9 cellular contexts compared by ENCODE assay signal in the genomic region with DNA sequence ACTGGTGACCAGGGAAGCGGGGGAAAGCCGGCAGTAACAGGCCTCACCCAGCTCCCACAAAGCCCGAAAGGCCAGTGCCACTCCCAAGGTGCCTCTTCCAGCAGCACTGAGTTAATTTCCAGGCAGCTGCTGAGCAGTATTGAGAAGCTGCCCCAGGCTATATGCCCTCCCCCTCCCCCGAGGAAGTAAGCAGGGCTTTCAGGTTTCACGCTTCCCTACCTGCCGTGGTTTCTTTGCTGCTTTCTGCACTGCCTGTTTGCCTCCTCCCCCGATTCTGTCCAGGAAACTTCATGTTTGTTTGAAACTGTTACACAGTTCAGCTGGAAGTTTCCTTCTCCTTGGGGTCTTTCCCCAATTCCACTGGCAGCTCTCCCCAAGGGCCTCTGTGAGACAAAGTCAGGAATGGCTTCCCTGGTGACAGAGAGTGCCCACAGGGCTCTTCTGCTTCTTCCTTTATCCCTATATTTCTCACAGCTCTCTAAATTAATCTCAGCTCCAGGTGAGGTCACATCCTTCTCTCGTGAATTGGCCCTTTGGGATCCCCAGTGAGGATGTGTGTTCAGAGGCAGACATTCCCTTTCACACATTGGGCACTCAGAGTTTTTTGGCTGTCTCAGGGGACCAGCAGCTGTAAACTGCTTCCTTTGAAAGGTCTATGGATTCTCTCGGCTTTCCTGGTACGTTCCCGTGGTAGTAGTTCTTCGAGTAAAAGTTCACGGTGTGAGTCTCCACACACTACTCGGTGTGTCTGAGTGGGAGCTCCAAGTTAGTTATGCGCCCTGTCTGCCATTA. TPM values are rescaled to one million over a fixed set of nuclear protein-coding genes. Genes with fewer than 3 reads are reported as not detected.
DNase-seq lines count a peak whose midpoint lies in the region; ATAC-seq and TF ChIP-seq lines count a peak whose summit lies in the region.
"Had no signal": no experiment of that assay in that cellular context is flagged by ENCODE, and none has a peak within 500 bp of the region (broad histone marks: within the 10 kb centered on the region; RNA-seq: fewer than 3 reads in every experiment).

No MANE protein-coding gene starts in this region.

- TF ChIP-seq CTCF in GM12875 (IDR thresholded peaks at IDR 0.05; ENCODE audit: borderline replicate concordance, insufficient read depth, low read depth, low read length) (no peak), lower lobe of right lung (IDR thresholded peaks at IDR 0.05) (no peak), sigmoid colon (IDR thresholded peaks at IDR 0.05) (no peak), osteoblast (IDR thresholded peaks at IDR 0.05; ENCODE audit: extremely low read depth, low read depth, low read length) (no peak)

- peak; percentile 47 for DNase-seq in KBM-7
- peak; percentile 34 to 50 for DNase-seq in activated T-cell treated with anti-CD3 and anti-CD28 coated beads, Interleukin-2, amount 50 U/mL, for 72 hours
- peak; percentile 53 for DNase-seq in lower lobe of right lung
- no peak for DNase-seq in cerebellum (ENCODE audit: low spot score)
- DNase-seq in sigmoid colon: no peak
- no peak for DNase-seq in osteoblast (ENCODE audit: insufficient read length, low spot score, missing footprints)
- DNase-seq: IMR-90 had no signal

- WGBS in sigmoid colon, 2 donors: 45 to 58% methylated on average over 15 of the region's 15 CpGs

- H3K9me3 Mint-ChIP-seq in activated T-cell treated with anti-CD3 and anti-CD28 coated beads, Interleukin-2, amount 50 U/mL, for 72 hours: peaks cover 1 to 5% of the 10 kb centered on the region in 2 donors

- no peak for TF ChIP-seq POLR2A in sigmoid colon (IDR thresholded peaks at IDR 0.05)

- H3K27ac ChIP-seq in lower lobe of right lung (no peak overlapping the region), sigmoid colon (no peak overlapping the region), osteoblast (ENCODE audit: low read depth, low read length) (no peak overlapping the region)

- H3K27me3 ChIP-seq in lower lobe of right lung (ENCODE audit: low read depth) (no peaks in the 10 kb centered on the region), sigmoid colon (no peaks in the 10 kb centered on the region), osteoblast (ENCODE audit: insufficient read depth, low read length) (no peaks in the 10 kb centered on the region)

- H3K4me3 Mint-ChIP-seq in activated T-cell treated with anti-CD3 and anti-CD28 coated beads, Interleukin-2, amount 50 U/mL, for 72 hours: peak overlapping the region; percentile 75 to 79

- H4K20me1 ChIP-seq in osteoblast (ENCODE audit: insufficient read depth, low read length): peaks cover 37% of the 10 kb centered on the region

- H2AFZ ChIP-seq in osteoblast (ENCODE audit: low read length): no peak overlapping the region

- H3K9me3 ChIP-seq in lower lobe of right lung (no peaks in the 10 kb centered on the region), sigmoid colon (peaks cover 0 to 3% (median under 1%) of the 10 kb centered on the region in 4 donors), osteoblast (ENCODE audit: low read depth, low read length) (no peaks in the 10 kb centered on the region)

- no peaks in the 10 kb centered on the region for H3K27me3 Mint-ChIP-seq in activated T-cell treated with anti-CD3 and anti-CD28 coated beads, Interleukin-2, amount 50 U/mL, for 72 hours (ENCODE audit: low read depth)

- intact Hi-C loops in lower lobe of right lung (cut with DNase I) (no loop called here), sigmoid colon (cut with DNase I) (no loop called here)

- H3K4me1 ChIP-seq in lower lobe of right lung (peaks cover 17% of the 10 kb centered on the region), sigmoid colon (no peaks in the 10 kb centered on the region), osteoblast (ENCODE audit: insufficient read depth, low read length) (no peaks in the 10 kb centered on the region)

- no peak overlapping the region for H3K4me2 ChIP-seq in osteoblast (ENCODE audit: insufficient read depth, low read length)

- H3K79me2 ChIP-seq in osteoblast (ENCODE audit: insufficient read depth, low read length): peaks cover 89% of the 10 kb centered on the region

- H3K36me3 ChIP-seq in lower lobe of right lung (no peaks in the 10 kb centered on the region), sigmoid colon (no peaks in the 10 kb centered on the region), osteoblast (ENCODE audit: insufficient read depth, low read length) (no peaks in the 10 kb centered on the region)

- H3K4me1 Mint-ChIP-seq in activated T-cell treated with anti-CD3 and anti-CD28 coated beads, Interleukin-2, amount 50 U/mL, for 72 hours (ENCODE audit: low read depth): peaks cover 71% of the 10 kb centered on the region

- in situ Hi-C loops in KBM-7 (cut with MboI; ENCODE audit: low pct_unique_long_range_greater_than_20kb, low sequenced_read_pairs): no loop called here

- peak; percentile 99 for ATAC-seq in GM21576 (IDR thresholded peaks at IDR 0.05; ENCODE audit: unreplicated experiment)
- ATAC-seq in activated T-cell treated with anti-CD3 and anti-CD28 coated beads, Interleukin-2, amount 50 U/mL, for 72 hours (replicated peaks in 1 of 2): peak; percentile 83 to 86
- peak; percentile 77 to 79 for ATAC-seq in lower lobe of right lung

- H3K4me3 ChIP-seq in GM12875 (ENCODE audit: low read depth, low read length) (peak overlapping the region; percentile 12), lower lobe of right lung (no peak overlapping the region), sigmoid colon (no peak overlapping the region), osteoblast (ENCODE audit: insufficient read depth, low read length) (no peak overlapping the region)

- TF ChIP-seq EP300 in sigmoid colon (IDR thresholded peaks at IDR 0.05): no peak

- H3K36me3 Mint-ChIP-seq in activated T-cell treated with anti-CD3 and anti-CD28 coated beads, Interleukin-2, amount 50 U/mL, for 72 hours (ENCODE audit: insufficient read depth in 2 of 2): peaks cover 7 to 21% of the 10 kb centered on the region in 2 donors

- H3K27ac Mint-ChIP-seq in activated T-cell treated with anti-CD3 and anti-CD28 coated beads, Interleukin-2, amount 50 U/mL, for 72 hours: peak overlapping the region; percentile 85

RNA-seq across cellular contexts. Expression of a gene that starts 19.4 kb away (rescaled TPM):
- total RNA-seq in activated T-cell treated with anti-CD3 and anti-CD28 coated beads, Interleukin-2, amount 50 U/mL, for 72 hours: 10 to 100 TPM; 31.0 to 31.8 TPM
- 39.0 TPM for total RNA-seq in lower lobe of right lung
- total RNA-seq in cerebellum: 34.8 TPM
- 10 to 100 TPM in 3 of 4 donors, 1 to 10 TPM in 1; 10.0 to 19.8 (median 12.6) TPM for total RNA-seq in sigmoid colon
- 10 to 100 TPM in 1 of 3 donors, 1 to 10 TPM in 2; 4.8 to 11.6 (median 5.8) TPM for polyA plus RNA-seq in sigmoid colon
- total RNA-seq in osteoblast: 108 and 137 TPM in 2 replicates

Comparison
In these comparisons a context has a peak if more than half of its experiments do, and no peak if none do; other contexts are left out.
1. DNase-seq: peak in KBM-7 (single experiment), activated T-cell treated with anti-CD3 and anti-CD28 coated beads, Interleukin-2, amount 50 U/mL, for 72 hours (2 of 2) and lower lobe of right lung (single experiment); none in cerebellum (single experiment), sigmoid colon (single experiment) and osteoblast (single experiment).
2. Peak in every context shown above with its lines, with median percentiles within 50 percentile points of each other: ATAC-seq.